ENCODE assay signal across 10 cellular contexts in the genomic region with DNA sequence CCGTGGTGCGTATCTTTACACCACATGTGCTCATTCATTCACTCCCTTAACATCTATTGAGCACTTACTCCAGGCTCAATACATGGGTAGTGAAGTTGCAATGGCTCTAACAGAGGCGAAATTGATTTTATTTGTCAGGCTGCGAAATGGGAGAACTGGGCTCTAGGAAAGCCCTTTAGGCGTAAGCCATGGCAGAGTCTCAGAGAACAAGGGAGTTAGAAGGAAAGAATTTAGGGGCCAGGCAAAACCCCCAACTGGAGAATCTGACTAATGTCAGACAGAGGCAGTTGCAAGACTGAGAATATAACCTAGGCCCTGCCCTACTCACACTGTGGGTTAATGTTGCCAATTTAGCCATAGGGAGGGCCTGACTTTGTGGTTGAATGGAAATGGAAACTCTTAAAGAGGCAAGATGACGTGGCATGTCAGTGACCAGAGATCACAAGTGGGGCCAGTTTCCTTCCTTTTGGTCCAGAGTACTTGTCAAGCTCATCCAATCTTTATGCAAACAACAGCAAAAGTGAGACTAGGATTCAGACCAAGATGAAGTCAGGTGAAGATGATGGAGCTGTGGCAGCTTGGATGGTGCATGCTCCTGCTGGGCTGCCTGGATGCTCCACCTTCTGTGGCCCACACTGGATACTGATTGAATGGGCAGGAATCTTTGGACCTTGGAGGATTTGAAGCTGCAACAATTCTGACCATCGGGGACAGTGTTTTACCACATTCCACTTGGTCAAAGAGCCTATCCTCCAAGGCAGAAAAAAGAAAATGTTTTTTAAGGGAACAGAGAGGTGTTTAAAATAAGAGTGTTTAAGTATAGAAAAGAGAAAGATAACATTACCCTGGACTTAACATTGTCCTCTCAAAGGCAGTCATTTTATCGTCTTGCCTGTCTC.
DNase-seq lines count a peak whose midpoint lies in the region; ATAC-seq and TF ChIP-seq lines count a peak whose summit lies in the region.
"Had no signal": no experiment of that assay in that cellular context is flagged by ENCODE, and none has a peak within 500 bp of the region (broad histone marks: within the 10 kb centered on the region; RNA-seq: fewer than 3 reads in every experiment).

No MANE protein-coding gene starts in this region.

- peaks cover 0 to 4% (median 0%) of the 10 kb centered on the region in 4 donors for H3K4me1 ChIP-seq in sigmoid colon
- peaks cover 7% of the 10 kb centered on the region for H3K4me1 ChIP-seq in body of pancreas

- H3K27ac ChIP-seq in sigmoid colon (no peak overlapping the region), body of pancreas (no peak overlapping the region)
- H3K27ac ChIP-seq: 22Rv1 had no signal

- H3K4me1 Mint-ChIP-seq in activated T-helper 2 cell treated with anti-CD3 and anti-CD28 coated beads, Interferon-gamma antibody, Interleukin-2, Interleukin-4, amounts not matched to agents 10 μg/mL and 5 μg/mL and 100 μg/mL, durations not matched to agents 14 hours and 24 hours and 36 hours (ENCODE audit: low read depth): peaks cover 9% of the 10 kb centered on the region

- no peak overlapping the region for H3K27ac Mint-ChIP-seq in activated T-helper 2 cell treated with anti-CD3 and anti-CD28 coated beads, Interferon-gamma antibody, Interleukin-2, Interleukin-4, amounts not matched to agents 10 μg/mL and 5 μg/mL and 100 μg/mL, durations not matched to agents 14 hours and 24 hours and 36 hours

- 80 to 86% methylated on average over 8 of the region's 8 CpGs for WGBS in sigmoid colon, 2 donors
- 59 to 64% methylated on average over 8 of the region's 8 CpGs for WGBS in body of pancreas, 2 donors

- H3K4me3 ChIP-seq in sigmoid colon: no peak overlapping the region
- H3K4me3 ChIP-seq in body of pancreas: no peak overlapping the region

- no peak for TF ChIP-seq EP300 in sigmoid colon (IDR thresholded peaks at IDR 0.05)

- H3K36me3 Mint-ChIP-seq in activated T-helper 2 cell treated with anti-CD3 and anti-CD28 coated beads, Interferon-gamma antibody, Interleukin-2, Interleukin-4, amounts not matched to agents 10 μg/mL and 5 μg/mL and 100 μg/mL, durations not matched to agents 14 hours and 24 hours and 36 hours (ENCODE audit: low read depth): no peaks in the 10 kb centered on the region

- ATAC-seq in HG03432 (IDR thresholded peaks at IDR 0.05; ENCODE audit: unreplicated experiment) (peak; percentile 43), body of pancreas (no peak), HG02588 (IDR thresholded peaks at IDR 0.05; ENCODE audit: unreplicated experiment) (no peak)

- intact Hi-C loops in activated T-helper 2 cell treated with anti-CD3 and anti-CD28 coated beads, Interferon-gamma antibody, Interleukin-2, Interleukin-4, amounts not matched to agents 10 μg/mL and 5 μg/mL and 100 μg/mL, durations not matched to agents 14 hours and 24 hours and 36 hours (cut with micrococcal nuclease): loop anchor here (1.0 to 10.0 kb wide), 6 partner anchors 147 to 810 kb away; partner anchors contain the start of gene YPEL5
- intact Hi-C loops in sigmoid colon (cut with DNase I) (loop anchor here (1.0 to 5.0 kb wide), 3 partner anchors 456 to 623 kb away; no protein-coding TSS in a partner anchor), body of pancreas (cut with DNase I) (loop anchor here (5.0 to 10.0 kb wide), 3 partner anchors 150 to 617 kb away; no protein-coding TSS in a partner anchor)

- no peaks in the 10 kb centered on the region for H3K9me3 ChIP-seq in sigmoid colon
- H3K9me3 ChIP-seq in body of pancreas: no peaks in the 10 kb centered on the region

- DNase-seq in DMS53 (lab: John Stamatoyannopoulos, UW) (peak; percentile 19), DMS53 treated with DMSO at 0.1 percent for 48 hours (lab: John Stamatoyannopoulos, UW; ENCODE audit: unreplicated experiment) (no peak), sigmoid colon (peak; percentile 14), body of pancreas (no peak)
- DNase-seq in activated T-helper 2 cell treated with anti-CD3 and anti-CD28 coated beads, Interferon-gamma antibody, Interleukin-2, Interleukin-4, amounts not matched to agents 10 μg/mL and 5 μg/mL and 100 μg/mL, durations not matched to agents 14 hours and 24 hours and 36 hours (ENCODE audit: low spot score): peak; percentile 7
- DNase-seq in stimulated activated CD8-positive, alpha-beta memory T cell treated with anti-CD3 and anti-CD28 coated beads, Interleukin-4, amount 100 ng/mL, for 48 hours: no peak
- DNase-seq: DMS 273 treated with DMSO at 0.1 percent for 48 hours had no signal

- no peaks in the 10 kb centered on the region for H3K9me3 Mint-ChIP-seq in activated T-helper 2 cell treated with anti-CD3 and anti-CD28 coated beads, Interferon-gamma antibody, Interleukin-2, Interleukin-4, amounts not matched to agents 10 μg/mL and 5 μg/mL and 100 μg/mL, durations not matched to agents 14 hours and 24 hours and 36 hours

- H3K27me3 ChIP-seq in sigmoid colon (no peaks in the 10 kb centered on the region), body of pancreas (no peaks in the 10 kb centered on the region)

- peaks cover 6% of the 10 kb centered on the region for H3K27me3 Mint-ChIP-seq in activated T-helper 2 cell treated with anti-CD3 and anti-CD28 coated beads, Interferon-gamma antibody, Interleukin-2, Interleukin-4, amounts not matched to agents 10 μg/mL and 5 μg/mL and 100 μg/mL, durations not matched to agents 14 hours and 24 hours and 36 hours (ENCODE audit: low read depth)

- no peaks in the 10 kb centered on the region for H3K36me3 ChIP-seq in sigmoid colon
- H3K36me3 ChIP-seq in body of pancreas (replicated peaks in 1 of 2; ENCODE audit: insufficient read depth in 1 of 2, low read depth in 2 of 2): no peaks in the 10 kb centered on the region

- no peak for TF ChIP-seq POLR2A in sigmoid colon (IDR thresholded peaks at IDR 0.05)
- no peak for TF ChIP-seq POLR2A in body of pancreas (IDR thresholded peaks at IDR 0.05)

- TF ChIP-seq CTCF in sigmoid colon (IDR thresholded peaks at IDR 0.05) (no peak), body of pancreas (IDR thresholded peaks at IDR 0.05) (no peak)

- H3K4me3 Mint-ChIP-seq in activated T-helper 2 cell treated with anti-CD3 and anti-CD28 coated beads, Interferon-gamma antibody, Interleukin-2, Interleukin-4, amounts not matched to agents 10 μg/mL and 5 μg/mL and 100 μg/mL, durations not matched to agents 14 hours and 24 hours and 36 hours (ENCODE audit: low read depth): no peak overlapping the region

Comparison
In these comparisons a context has a peak if more than half of its experiments do, and no peak if none do; other contexts are left out.
1. DNase-seq: peak in DMS53 (single experiment), activated T-helper 2 cell treated with anti-CD3 and anti-CD28 coated beads, Interferon-gamma antibody, Interleukin-2, Interleukin-4, amounts not matched to agents 10 μg/mL and 5 μg/mL and 100 μg/mL, durations not matched to agents 14 hours and 24 hours and 36 hours (single experiment) and sigmoid colon (single experiment); none in DMS53 treated with DMSO at 0.1 percent for 48 hours (single experiment), body of pancreas (0 of 4) and stimulated activated CD8-positive, alpha-beta memory T cell treated with anti-CD3 and anti-CD28 coated beads, Interleukin-4, amount 100 ng/mL, for 48 hours (single experiment).